In the genomic region with DNA sequence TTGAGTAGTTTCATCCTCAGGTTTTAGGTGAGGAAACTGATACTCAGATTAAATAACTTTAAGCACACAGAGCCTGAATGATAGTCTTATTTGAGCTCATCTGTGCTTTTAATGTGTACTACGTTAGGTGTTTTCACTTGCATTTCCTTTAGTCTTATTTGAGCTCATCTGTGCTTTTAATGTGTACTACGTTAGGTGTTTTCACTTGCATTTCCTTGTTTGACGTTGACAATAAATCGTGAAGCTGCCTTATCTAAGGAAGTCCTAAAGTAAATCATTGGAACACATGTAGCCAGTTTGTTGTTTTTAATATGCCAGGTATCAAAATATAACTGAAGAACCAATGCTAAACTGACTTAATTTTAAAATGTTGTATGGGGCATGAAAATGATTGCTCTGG, we compare ENCODE assay signal across 8 cellular contexts. TPM values are rescaled to one million over a fixed set of nuclear protein-coding genes. Genes with fewer than 3 reads are reported as not detected.
A peak's percentile ranks its signal among the peaks of the same experiment; 100 is the strongest.
DNase-seq lines count a peak whose midpoint lies in the region; ATAC-seq and TF ChIP-seq lines count a peak whose summit lies in the region.

No MANE protein-coding gene starts in this region.

- H3K36me3 ChIP-seq in hepatocyte (replicated peaks; ENCODE audit: insufficient read depth, low read depth) = no peaks in the 10 kb centered on the region

- H3K4me3 ChIP-seq in hepatocyte = peak overlapping the region; percentile 77

- no peak overlapping the region for H2AFZ ChIP-seq in hepatocyte

- no peaks in the 10 kb centered on the region for H3K9me2 ChIP-seq in hepatocyte (replicated peaks; ENCODE audit: insufficient read depth)

- H3K9me3 ChIP-seq in hepatocyte (ENCODE audit: low read depth) = no peaks in the 10 kb centered on the region

- peak overlapping the region; percentile 95 for H3K4me3 Mint-ChIP-seq in HFFc6
- peak overlapping the region; percentile 83 for H3K4me3 Mint-ChIP-seq in activated CD4-positive, alpha-beta memory T cell treated with anti-CD3 and anti-CD28 coated beads, Interleukin-2, amount 10 ng/mL, durations not matched to agents 7 days and 5 days
- peak overlapping the region; percentile 94 for H3K4me3 Mint-ChIP-seq in stimulated activated memory B cell treated with anti-CD40 and anti-IgM and Interleukin-4, amounts not matched to agents 10 μg/mL and 1 μg/mL and 100 μg/mL, for 72 hours

- ATAC-seq in stimulated activated memory B cell treated with anti-CD40 and anti-IgM and Interleukin-4, amounts not matched to agents 10 μg/mL and 1 μg/mL and 100 μg/mL, for 72 hours = no peak
- no peak for ATAC-seq in esophagus mucosa

- no peaks in the 10 kb centered on the region for H3K27me3 ChIP-seq in hepatocyte

- H3K27ac ChIP-seq in hepatocyte = peak overlapping the region; percentile 100

- peaks cover 43% of the 10 kb centered on the region for H3K36me3 Mint-ChIP-seq in HFFc6 (ENCODE audit: low read depth)
- peaks cover 49% of the 10 kb centered on the region for H3K36me3 Mint-ChIP-seq in activated CD4-positive, alpha-beta memory T cell treated with anti-CD3 and anti-CD28 coated beads, Interleukin-2, amount 10 ng/mL, durations not matched to agents 7 days and 5 days (ENCODE audit: low read depth)
- H3K36me3 Mint-ChIP-seq in stimulated activated memory B cell treated with anti-CD40 and anti-IgM and Interleukin-4, amounts not matched to agents 10 μg/mL and 1 μg/mL and 100 μg/mL, for 72 hours = peaks cover 18% of the 10 kb centered on the region

- WGBS in hepatocyte (ENCODE audit: low lambda C conversion rate, missing lambda C conversion rate) = 23% methylated on average over 4 of the region's 4 CpGs

- H3K79me2 ChIP-seq in hepatocyte = peaks cover 65% of the 10 kb centered on the region

- CTCF ChIA-PET in activated CD4-positive, alpha-beta memory T cell treated with anti-CD3 and anti-CD28 coated beads, Interleukin-2, amount 10 ng/mL, durations not matched to agents 7 days and 5 days (lab: Charles Lee) = interaction anchor here (0.5 to 3.2 kb wide), 6 partner anchors 9 to 253 kb away, joined by 3 to 15 read pairs (median 4); no protein-coding TSS in a partner anchor

- DNase-seq in HFFc6 (no peak), hepatocyte (ENCODE audit: low spot score) (peak; percentile 5), NCI-H1105 treated with DMSO at 0.1 percent for 48 hours (lab: John Stamatoyannopoulos, UW) (no peak), HuH-7.5 (ENCODE audit: low spot score) (no peak)
- DNase-seq in activated CD4-positive, alpha-beta memory T cell treated with anti-CD3 and anti-CD28 coated beads, Interleukin-2, amount 10 ng/mL, durations not matched to agents 7 days and 5 days = no peak
- DNase-seq in activated effector memory CD4-positive, alpha-beta T cell treated with Interleukin-2 at 50 U/mL for 16 hours = no peak

- H3K4me1 Mint-ChIP-seq in HFFc6 (ENCODE audit: low read depth) = peaks cover 63% of the 10 kb centered on the region
- peaks cover 53% of the 10 kb centered on the region for H3K4me1 Mint-ChIP-seq in activated CD4-positive, alpha-beta memory T cell treated with anti-CD3 and anti-CD28 coated beads, Interleukin-2, amount 10 ng/mL, durations not matched to agents 7 days and 5 days
- peaks cover 59% of the 10 kb centered on the region for H3K4me1 Mint-ChIP-seq in stimulated activated memory B cell treated with anti-CD40 and anti-IgM and Interleukin-4, amounts not matched to agents 10 μg/mL and 1 μg/mL and 100 μg/mL, for 72 hours

- no peaks in the 10 kb centered on the region for H3K9me3 Mint-ChIP-seq in HFFc6
- no peaks in the 10 kb centered on the region for H3K9me3 Mint-ChIP-seq in activated CD4-positive, alpha-beta memory T cell treated with anti-CD3 and anti-CD28 coated beads, Interleukin-2, amount 10 ng/mL, durations not matched to agents 7 days and 5 days
- no peaks in the 10 kb centered on the region for H3K9me3 Mint-ChIP-seq in stimulated activated memory B cell treated with anti-CD40 and anti-IgM and Interleukin-4, amounts not matched to agents 10 μg/mL and 1 μg/mL and 100 μg/mL, for 72 hours

- POLR2A ChIA-PET in activated CD4-positive, alpha-beta memory T cell treated with anti-CD3 and anti-CD28 coated beads, Interleukin-2, amount 10 ng/mL, durations not matched to agents 7 days and 5 days (lab: Charles Lee) = interaction anchor here (0.7 to 10.4 kb wide), 38 partner anchors 9 to 1344 kb away, joined by 3 to 155 read pairs (median 6); partner anchors contain the start of genes CAND1, MDM1, MDM2 and NUP107

- peaks cover 54% of the 10 kb centered on the region for H4K20me1 ChIP-seq in hepatocyte (ENCODE audit: insufficient read depth, poor library complexity, severe bottlenecking)

- TF ChIP-seq CTCF in HFFc6 (IDR thresholded peaks at IDR 0.05) (no peak), hepatocyte (IDR thresholded peaks at IDR 0.05; ENCODE audit: poor library complexity) (no peak)

- peaks cover 29% of the 10 kb centered on the region for H3K4me1 ChIP-seq in hepatocyte (ENCODE audit: insufficient read depth)

- H3K27ac Mint-ChIP-seq in HFFc6 = peak overlapping the region; percentile 90
- peak overlapping the region; percentile 85 for H3K27ac Mint-ChIP-seq in activated CD4-positive, alpha-beta memory T cell treated with anti-CD3 and anti-CD28 coated beads, Interleukin-2, amount 10 ng/mL, durations not matched to agents 7 days and 5 days
- peak overlapping the region; percentile 97 for H3K27ac Mint-ChIP-seq in stimulated activated memory B cell treated with anti-CD40 and anti-IgM and Interleukin-4, amounts not matched to agents 10 μg/mL and 1 μg/mL and 100 μg/mL, for 72 hours

- peak overlapping the region; percentile 78 for H3K4me2 ChIP-seq in hepatocyte

- 0 out of 2 replicates have a peak, but pooled peaks cover 3% of the 10 kb centered on the region for H3K27me3 Mint-ChIP-seq in HFFc6 (ENCODE audit: insufficient read depth)
- H3K27me3 Mint-ChIP-seq in activated CD4-positive, alpha-beta memory T cell treated with anti-CD3 and anti-CD28 coated beads, Interleukin-2, amount 10 ng/mL, durations not matched to agents 7 days and 5 days = no peaks in the 10 kb centered on the region
- no peaks in the 10 kb centered on the region for H3K27me3 Mint-ChIP-seq in stimulated activated memory B cell treated with anti-CD40 and anti-IgM and Interleukin-4, amounts not matched to agents 10 μg/mL and 1 μg/mL and 100 μg/mL, for 72 hours

RNA-seq across cellular contexts. Expression of gene RAP1B, which starts 2.0 kb away (rescaled TPM):
- total RNA-seq in HFFc6 (2021; fragmentation: NEBNext Ultra II Directional; extraction: Animal tissue kit (Norgen Biotek cat#: 25700)) = 100 to 1,000 TPM; 179 to 221 (median 213) TPM
- total RNA-seq in activated CD4-positive, alpha-beta memory T cell treated with anti-CD3 and anti-CD28 coated beads, Interleukin-2, amount 10 ng/mL, durations not matched to agents 7 days and 5 days = 100 to 1,000 TPM; 290 to 291 TPM
- total RNA-seq in hepatocyte (257 and 264 TPM in 2 replicates), esophagus mucosa (87.6 TPM)
- 164 and 179 TPM in 2 replicates for polyA plus RNA-seq in hepatocyte
